ENCODE assay signal across 26 cellular contexts in the genomic region with DNA sequence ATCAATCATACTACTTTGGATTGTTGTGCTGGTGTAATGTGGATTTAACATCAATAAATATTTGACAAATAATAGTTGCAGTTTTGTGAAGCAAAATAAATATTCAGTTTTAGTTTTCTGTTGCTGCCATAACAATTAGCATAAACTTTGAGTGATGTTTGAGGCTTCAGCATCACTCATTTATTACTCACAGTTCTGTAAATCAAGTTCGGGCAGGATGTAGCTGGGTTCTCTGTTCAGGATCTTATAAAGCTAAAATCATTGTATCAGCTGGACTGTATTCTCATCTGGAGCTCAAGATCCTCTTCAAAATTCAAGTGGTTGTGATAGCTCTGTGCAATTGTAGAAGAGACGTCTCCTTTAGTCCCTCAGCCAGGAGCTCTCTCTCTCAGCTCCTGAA.
"Had no signal": no experiment of that assay in that cellular context is flagged by ENCODE, and none has a peak within 500 bp of the region (broad histone marks: within the 10 kb centered on the region; RNA-seq: fewer than 3 reads in every experiment).

No MANE protein-coding gene starts in this region.

- ATAC-seq: naive thymus-derived CD8-positive, alpha-beta T cell; right cardiac atrium; T-helper 17 cell; upper lobe of right lung had no signal

- H3K27ac Mint-ChIP-seq: activated CD4-positive, alpha-beta memory T cell treated with anti-CD3 and anti-CD28 coated beads for 36 hours; activated CD4-positive, alpha-beta T cell treated with anti-CD3 and anti-CD28 coated beads, Interleukin-2, amount 10 ng/mL, durations not matched to agents 24 days and 14 days; activated T-helper 1 cell treated with anti-CD3 and anti-CD28 coated beads, Interleukin-12 subunit alpha, Interleukin-12 subunit beta, Interleukin-2, Interleukin-4 antibody, amounts not matched to agents 30 ng/mL and 10 ng/mL and 1 ng/mL, durations not matched to agents 14 hours and 24 hours and 36 hours; memory B cell; naive thymus-derived CD8-positive, alpha-beta T cell; T-helper 17 cell had no signal

- DNase-seq: activated CD4-positive, alpha-beta memory T cell treated with anti-CD3 and anti-CD28 coated beads for 36 hours; activated CD4-positive, alpha-beta T cell treated with anti-CD3 and anti-CD28 coated beads, Interleukin-2, amount 10 ng/mL, durations not matched to agents 24 days and 14 days; activated CD4-positive, CD25-positive, alpha-beta regulatory T cell treated with anti-CD3 and anti-CD28 coated beads, Interleukin-2, amount 50 U/mL, for 72 hours; activated CD8-positive, alpha-beta memory T cell treated with anti-CD3 and anti-CD28 coated beads, Interleukin-2, amount 50 U/mL, for 4 hours; activated gamma-delta T cell; activated naive CD4-positive, alpha-beta T cell treated with anti-CD3 and anti-CD28 coated beads, Interleukin-2, amount 50 U/mL, for 16 hours; activated T-cell treated with anti-CD3 and anti-CD28 coated beads, Interleukin-2, amount 50 U/mL, for 1 hour; amniotic stem cell; cerebellar nuclear complex; dorsolateral prefrontal cortex; effector memory CD4-positive, alpha-beta T cell; heart right ventricle; naive thymus-derived CD8-positive, alpha-beta T cell; posterior cingulate gyrus; right cardiac atrium; spleen; stimulated activated naive CD4-positive, alpha-beta T cell; T-helper 17 cell; T1000; tibial artery; upper lobe of right lung; WERI-Rb-1 had no signal

- H3K27ac ChIP-seq: coronary artery, dorsolateral prefrontal cortex, heart right ventricle, spleen, suprapubic skin, tibial artery, upper lobe of right lung, WERI-Rb-1 had no signal

- H3K27me3 Mint-ChIP-seq: activated CD4-positive, alpha-beta memory T cell treated with anti-CD3 and anti-CD28 coated beads for 36 hours; activated CD4-positive, alpha-beta T cell treated with anti-CD3 and anti-CD28 coated beads, Interleukin-2, amount 10 ng/mL, durations not matched to agents 24 days and 14 days; memory B cell had no signal

- H3K4me1 ChIP-seq: spleen, suprapubic skin, tibial artery, upper lobe of right lung had no signal

- H3K4me3 ChIP-seq: coronary artery, dorsolateral prefrontal cortex, heart right ventricle, spleen, suprapubic skin, tibial artery, upper lobe of right lung had no signal

- H3K4me3 Mint-ChIP-seq: activated CD4-positive, alpha-beta memory T cell treated with anti-CD3 and anti-CD28 coated beads for 36 hours; activated CD4-positive, alpha-beta T cell treated with anti-CD3 and anti-CD28 coated beads, Interleukin-2, amount 10 ng/mL, durations not matched to agents 24 days and 14 days; activated T-helper 1 cell treated with anti-CD3 and anti-CD28 coated beads, Interleukin-12 subunit alpha, Interleukin-12 subunit beta, Interleukin-2, Interleukin-4 antibody, amounts not matched to agents 30 ng/mL and 10 ng/mL and 1 ng/mL, durations not matched to agents 14 hours and 24 hours and 36 hours; memory B cell; naive thymus-derived CD8-positive, alpha-beta T cell; T-helper 17 cell had no signal

- H3K27me3 ChIP-seq: dorsolateral prefrontal cortex, heart right ventricle, spleen, suprapubic skin, tibial artery, upper lobe of right lung had no signal
